In genomic region chr11:117910941-117911630, GRCh38 we compare ENCODE assay signal across 17 cellular contexts. TPM values are rescaled to one million over a fixed set of nuclear protein-coding genes. Genes with fewer than 3 reads are reported as not detected.
"Had no signal": no experiment of that assay in that cellular context is flagged by ENCODE, and none has a peak within 500 bp of the region (broad histone marks: within the 10 kb centered on the region; RNA-seq: fewer than 3 reads in every experiment).

No MANE protein-coding gene starts in this region.

- H3K27ac Mint-ChIP-seq: activated T-cell treated with anti-CD3 and anti-CD28 coated beads, Interleukin-2, amount 50 U/mL, for 72 hours; T-helper 2 cell treated with Interferon-gamma antibody and Interleukin-4, amounts not matched to agents 5 μg/mL and 100 μg/mL, for 36 hours had no signal

- H3K36me3 Mint-ChIP-seq: naive thymus-derived CD4-positive, alpha-beta T cell had no signal

- DNase-seq: activated CD4-positive, alpha-beta T cell treated with anti-CD3 and anti-CD28 coated beads, Interleukin-2, amount 50 U/mL, for 4 hours; activated gamma-delta T cell treated with Interleukin-2 at 50 U/mL for 16 hours; activated T-cell treated with anti-CD3 and anti-CD28 coated beads, Interleukin-2, amount 50 U/mL, for 72 hours; body of pancreas; central memory CD4-positive, alpha-beta T cell; heart right ventricle; immature natural killer cell; left ventricle myocardium superior; naive thymus-derived CD4-positive, alpha-beta T cell; stimulated activated CD4-positive, alpha-beta T cell treated with anti-CD3 and anti-CD28 coated beads, Interleukin-4, amount 100 ng/mL, for 4 hours; stimulated activated naive CD4-positive, alpha-beta T cell; SW 1271; upper lobe of right lung had no signal

- ATAC-seq: activated T-cell treated with anti-CD3 and anti-CD28 coated beads, Interleukin-2, amount 50 U/mL, for 72 hours; body of pancreas; gastroesophageal sphincter; heart right ventricle; left ventricle myocardium superior; naive thymus-derived CD4-positive, alpha-beta T cell; right lobe of liver; upper lobe of right lung had no signal

- H3K4me3 Mint-ChIP-seq: activated T-cell treated with anti-CD3 and anti-CD28 coated beads, Interleukin-2, amount 50 U/mL, for 72 hours; immature natural killer cell; naive thymus-derived CD4-positive, alpha-beta T cell; T-helper 2 cell treated with Interferon-gamma antibody and Interleukin-4, amounts not matched to agents 5 μg/mL and 100 μg/mL, for 36 hours had no signal

- H3K9me3 Mint-ChIP-seq: activated T-cell treated with anti-CD3 and anti-CD28 coated beads, Interleukin-2, amount 50 U/mL, for 72 hours; immature natural killer cell; T-helper 2 cell treated with Interferon-gamma antibody and Interleukin-4, amounts not matched to agents 5 μg/mL and 100 μg/mL, for 36 hours had no signal

RNA-seq across cellular contexts. Expression of gene TMPRSS13, which starts 18.1 kb away (rescaled TPM):
- total RNA-seq: pulmonary artery endothelial cell had no signal
